9 cellular contexts compared by ENCODE assay signal in the genomic region with DNA sequence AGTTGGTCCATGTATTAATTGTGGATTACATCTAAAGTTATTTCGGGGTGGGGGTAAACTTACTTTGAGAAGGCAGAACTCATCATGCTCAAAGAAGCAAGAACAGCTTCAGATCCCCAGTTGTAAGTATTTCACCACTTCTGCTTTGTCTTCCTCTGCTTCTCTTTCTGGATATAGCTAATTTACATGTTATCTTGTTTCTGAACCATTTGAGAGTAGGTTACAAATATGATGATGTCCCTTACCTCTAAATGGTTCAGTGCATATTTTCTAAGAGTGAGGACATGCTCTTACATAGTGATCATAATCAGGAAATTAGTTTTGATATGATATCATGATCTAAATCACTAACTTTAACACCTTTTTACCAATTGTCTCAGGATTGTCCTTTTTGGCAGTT. TPM values are rescaled to one million over a fixed set of nuclear protein-coding genes. Genes with fewer than 3 reads are reported as not detected.
DNase-seq lines count a peak whose midpoint lies in the region; ATAC-seq and TF ChIP-seq lines count a peak whose summit lies in the region.
"Had no signal": no experiment of that assay in that cellular context is flagged by ENCODE, and none has a peak within 500 bp of the region (broad histone marks: within the 10 kb centered on the region; RNA-seq: fewer than 3 reads in every experiment).

No MANE protein-coding gene starts in this region.

- H3K27me3 ChIP-seq in Loucy (ENCODE audit: insufficient read depth, low read length, poor library complexity, severe bottlenecking): no peaks in the 10 kb centered on the region
- no peaks in the 10 kb centered on the region for H3K27me3 ChIP-seq in naive thymus-derived CD4-positive, alpha-beta T cell (ENCODE audit: control insufficient read depth in 2 of 2, insufficient read depth in 2 of 2, low read length in 2 of 2)
- peaks cover 24% of the 10 kb centered on the region for H3K27me3 ChIP-seq in CD4-positive, alpha-beta T cell (ENCODE audit: control insufficient read depth, insufficient read depth, low read length)
- H3K27me3 ChIP-seq: neutrophil had no signal

- CTCF ChIA-PET in naive thymus-derived CD4-positive, alpha-beta T cell (lab: Charles Lee): no interaction called here
- CTCF ChIA-PET in CD4-positive, alpha-beta T cell (lab: Charles Lee): no interaction called here

- H2AFZ ChIP-seq in Loucy (ENCODE audit: low read length): no peak overlapping the region

- H3K4me1 ChIP-seq in Loucy (ENCODE audit: insufficient read depth, low read length, poor library complexity, severe bottlenecking): peaks cover 70% of the 10 kb centered on the region
- H3K4me1 ChIP-seq in naive thymus-derived CD4-positive, alpha-beta T cell (ENCODE audit: control insufficient read depth in 2 of 2, insufficient read depth in 2 of 2, low read length in 2 of 2): no peaks in the 10 kb centered on the region

- H3K9me3 ChIP-seq in Loucy (ENCODE audit: insufficient read depth, low read depth, low read length): no peaks in the 10 kb centered on the region
- no peaks in the 10 kb centered on the region for H3K9me3 ChIP-seq in naive thymus-derived CD4-positive, alpha-beta T cell (ENCODE audit: control insufficient read depth in 2 of 3, low read length in 3 of 3)
- H3K9me3 ChIP-seq in CD4-positive, alpha-beta T cell (ENCODE audit: control insufficient read depth, low read length): no peaks in the 10 kb centered on the region
- H3K9me3 ChIP-seq: neutrophil had no signal

- intact Hi-C loops in naive thymus-derived CD4-positive, alpha-beta T cell (cut with micrococcal nuclease): no loop called here
- intact Hi-C loops in CD4-positive, alpha-beta T cell (cut with DNase I, micrococcal nuclease): no loop called here

- ATAC-seq in GM18868 (IDR thresholded peaks at IDR 0.05; ENCODE audit: unreplicated experiment) (peak; percentile 61), HG02588 (IDR thresholded peaks at IDR 0.05; ENCODE audit: unreplicated experiment) (peak; percentile 52)
- peak; percentile 67 for ATAC-seq in naive thymus-derived CD4-positive, alpha-beta T cell
- ATAC-seq in CD4-positive, alpha-beta T cell (ENCODE audit: poor library complexity): no peak

- POLR2A ChIA-PET in naive thymus-derived CD4-positive, alpha-beta T cell (lab: Charles Lee): no interaction called here
- POLR2A ChIA-PET in CD4-positive, alpha-beta T cell (lab: Charles Lee): interaction anchor here (1.0 kb wide), 1 partner anchor 16 kb away, joined by 3 read pairs; no protein-coding TSS in a partner anchor

- peaks cover 99% of the 10 kb centered on the region for H3K79me2 ChIP-seq in Loucy (ENCODE audit: insufficient read depth, low read length)

- H3K4me3 Mint-ChIP-seq in naive thymus-derived CD4-positive, alpha-beta T cell: no peak overlapping the region
- no peak overlapping the region for H3K4me3 Mint-ChIP-seq in CD4-positive, alpha-beta T cell

- H3K9me2 ChIP-seq in Loucy (replicated peaks; ENCODE audit: low read depth, low read length): no peaks in the 10 kb centered on the region

- peaks cover 15% of the 10 kb centered on the region for H4K20me1 ChIP-seq in Loucy (ENCODE audit: insufficient read depth, low read length, poor library complexity, severe bottlenecking)

- H3K27ac ChIP-seq in naive thymus-derived CD4-positive, alpha-beta T cell (ENCODE audit: low read depth, low read length): no peak overlapping the region
- no peak overlapping the region for H3K27ac ChIP-seq in CD4-positive, alpha-beta T cell (ENCODE audit: low read depth, low read length)
- H3K27ac ChIP-seq: neutrophil had no signal

- peak overlapping the region; percentile 69 for H3K9ac ChIP-seq in Loucy (ENCODE audit: low read depth, low read length, poor library complexity, severe bottlenecking)

- H3K27me3 Mint-ChIP-seq in naive thymus-derived CD4-positive, alpha-beta T cell: peaks cover 12 to 27% (median 17%) of the 10 kb centered on the region in 5 donors
- H3K27me3 Mint-ChIP-seq in CD4-positive, alpha-beta T cell: peaks cover 24% of the 10 kb centered on the region

- no peaks in the 10 kb centered on the region for H3K4me1 Mint-ChIP-seq in naive thymus-derived CD4-positive, alpha-beta T cell
- H3K4me1 Mint-ChIP-seq in CD4-positive, alpha-beta T cell (ENCODE audit: low read depth): no peaks in the 10 kb centered on the region

- no peak for TF ChIP-seq CTCF in Loucy (conservative IDR thresholded peaks at IDR 0.05; ENCODE audit: low read length)
- no peak for TF ChIP-seq CTCF in CD4-positive, alpha-beta T cell (IDR thresholded peaks at IDR 0.05)

- H3K27ac Mint-ChIP-seq in naive thymus-derived CD4-positive, alpha-beta T cell: no peak overlapping the region
- no peak overlapping the region for H3K27ac Mint-ChIP-seq in CD4-positive, alpha-beta T cell

- H3K36me3 ChIP-seq in Loucy (ENCODE audit: insufficient read depth, low read length): no peaks in the 10 kb centered on the region
- H3K36me3 ChIP-seq in naive thymus-derived CD4-positive, alpha-beta T cell (ENCODE audit: control insufficient read depth in 2 of 3, insufficient read depth in 3 of 3, low read length in 3 of 3): no peaks in the 10 kb centered on the region
- H3K36me3 ChIP-seq: neutrophil had no signal

- DNase-seq in naive thymus-derived CD4-positive, alpha-beta T cell: no peak
- DNase-seq in NCI-H82 (lab: John Stamatoyannopoulos, UW) (no peak), NCI-H345 treated with DMSO at 0.1 percent for 48 hours (lab: John Stamatoyannopoulos, UW; ENCODE audit: unreplicated experiment) (no peak), RPMI8226 (no peak)
- no peak for DNase-seq in CD4-positive, alpha-beta T cell

- peak overlapping the region; percentile 81 for H3K4me2 ChIP-seq in Loucy (ENCODE audit: low read depth, low read length, poor library complexity, severe bottlenecking)

- H3F3A ChIP-seq in Loucy (ENCODE audit: low read depth): no peaks in the 10 kb centered on the region

- no peaks in the 10 kb centered on the region for H3K36me3 Mint-ChIP-seq in naive thymus-derived CD4-positive, alpha-beta T cell
- no peaks in the 10 kb centered on the region for H3K36me3 Mint-ChIP-seq in CD4-positive, alpha-beta T cell (ENCODE audit: low read depth)

- peak overlapping the region; percentile 70 for H3K4me3 ChIP-seq in Loucy (ENCODE audit: low read length, poor library complexity, severe bottlenecking)
- no peak overlapping the region for H3K4me3 ChIP-seq in naive thymus-derived CD4-positive, alpha-beta T cell (ENCODE audit: low read length)

- no peaks in the 10 kb centered on the region for H3K9me3 Mint-ChIP-seq in naive thymus-derived CD4-positive, alpha-beta T cell
- H3K9me3 Mint-ChIP-seq in CD4-positive, alpha-beta T cell: no peaks in the 10 kb centered on the region

RNA-seq across cellular contexts. Expression of a gene that starts 11.9 kb away (rescaled TPM):
- total RNA-seq in naive thymus-derived CD4-positive, alpha-beta T cell: 10 to 100 TPM in 2 of 5 experiments, 1 to 10 TPM in 3; 5.5 to 45.9 (median 8.5) TPM
- polyA plus RNA-seq in naive thymus-derived CD4-positive, alpha-beta T cell: under 1 TPM; 0.16 to 0.53 TPM
- total RNA-seq in CD4-positive, alpha-beta T cell: 1 to 10 TPM; 4.1 to 6.5 TPM
